In the genomic region with DNA sequence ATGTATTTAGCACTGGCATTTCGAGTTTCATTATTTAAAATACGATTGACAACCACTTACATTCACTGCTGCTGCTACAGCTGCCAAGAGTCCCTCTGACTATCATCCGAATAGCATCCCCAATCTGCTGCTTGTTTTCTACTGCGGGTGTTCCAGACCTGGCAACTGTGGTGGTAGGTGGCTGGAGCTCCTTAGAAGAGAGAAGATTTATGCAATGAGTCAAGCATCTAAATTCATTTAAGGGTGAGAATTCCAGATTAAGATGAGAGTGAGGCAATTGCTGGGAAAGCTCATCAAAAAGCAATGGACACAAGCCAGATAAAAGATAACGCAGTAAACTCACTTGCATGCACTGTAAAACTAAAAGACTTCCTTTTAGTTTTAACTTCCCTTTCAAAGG, we compare ENCODE assay signal across 15 cellular contexts. TPM values are rescaled to one million over a fixed set of nuclear protein-coding genes. Genes with fewer than 3 reads are reported as not detected.
DNase-seq lines count a peak whose midpoint lies in the region; TF ChIP-seq lines count a peak whose summit lies in the region.
"Had no signal": no experiment of that assay in that cellular context is flagged by ENCODE, and none has a peak within 500 bp of the region (broad histone marks: within the 10 kb centered on the region; RNA-seq: fewer than 3 reads in every experiment).

No MANE protein-coding gene starts in this region.

- no peak overlapping the region for H3K27ac Mint-ChIP-seq in immature natural killer cell

- peaks cover 0 to 11% (median 8%) of the 10 kb centered on the region in 3 donors for H3K36me3 Mint-ChIP-seq in immature natural killer cell

- H3K4me3 Mint-ChIP-seq in immature natural killer cell, result no peak overlapping the region

- intact Hi-C loops in ascending aorta (cut with DNase I) (loop anchor here (5.0 to 10.0 kb wide), 4 partner anchors 51 to 471 kb away; no protein-coding TSS in a partner anchor), posterior cingulate gyrus (cut with DNase I) (no loop called here)

- H3K9me3 Mint-ChIP-seq in immature natural killer cell, result no peaks in the 10 kb centered on the region

- H3K27me3 Mint-ChIP-seq in immature natural killer cell (ENCODE audit: low read depth in 3 of 3), result peaks cover 12 to 17% (median 13%) of the 10 kb centered on the region in 3 donors

- peak overlapping the region; percentile 28 to 32 for H3K27ac ChIP-seq in ascending aorta
- H3K27ac ChIP-seq: C4-2B, SK-N-MC had no signal

- DNase-seq in AG10803 (ENCODE audit: low read depth) (no peak), ascending aorta (ENCODE audit: low spot score in 2 of 2) (no peak), fibroblast of the aortic adventitia (ENCODE audit: low read depth) (peak; percentile 65), posterior cingulate gyrus (peak in 6 of 10 donors; percentile 12 to 83 (median 64)), OCI-M2 (lab: John Stamatoyannopoulos, UW; ENCODE audit: unreplicated experiment) (no peak), NCI-H146 (lab: John Stamatoyannopoulos, UW) (no peak), immature natural killer cell (no peak)
- no peak for DNase-seq in stimulated activated CD4-positive, alpha-beta T cell treated with anti-CD3 and anti-CD28 coated beads, Interleukin-1b, Interleukin-23, amount 100 ng/mL, for 48 hours
- DNase-seq: GF-D8, left colon had no signal

- no peaks in the 10 kb centered on the region for H3K9me3 ChIP-seq in ascending aorta

- peaks cover 12 to 49% of the 10 kb centered on the region in 2 donors for H3K36me3 ChIP-seq in ascending aorta

- peaks cover 0 to 23% of the 10 kb centered on the region in 2 donors for H3K4me1 ChIP-seq in ascending aorta

- TF ChIP-seq CTCF in AG10803 (conservative IDR thresholded peaks at IDR 0.05; ENCODE audit: low read length), result no peak
- TF ChIP-seq CTCF in ascending aorta (IDR thresholded peaks at IDR 0.05), result no peak
- TF ChIP-seq CTCF in fibroblast of the aortic adventitia (IDR thresholded peaks at IDR 0.05; ENCODE audit: insufficient read depth, low read length), result no peak

- peaks cover 13 to 20% of the 10 kb centered on the region in 2 donors for H3K4me1 Mint-ChIP-seq in immature natural killer cell

- no peaks in the 10 kb centered on the region for H3K27me3 ChIP-seq in ascending aorta

- H3K4me3 ChIP-seq in AG10803 (ENCODE audit: low read length) (peak overlapping the region; percentile 10; the same call in 1 of the 2 replicates), ascending aorta (peak overlapping the region; percentile 13 to 83), fibroblast of the aortic adventitia (ENCODE audit: low read depth, low read length) (peak overlapping the region; percentile 83)
- H3K4me3 ChIP-seq: SK-N-MC had no signal

RNA-seq across cellular contexts. Expression of a gene that starts 3.9 kb away (rescaled TPM):
- total RNA-seq in ascending aorta, result 69.1 TPM
- total RNA-seq in fibroblast of the aortic adventitia (ENCODE audit: low replicate concordance), result 400 and 1,041 TPM in 2 replicates
- polyA plus RNA-seq in immature natural killer cell, result 1 to 10 TPM; 4.0 to 6.4 (median 5.0) TPM

RNA-seq across cellular contexts. Expression of a gene that starts 35.3 kb away (rescaled TPM):
- total RNA-seq in ascending aorta (not detected), fibroblast of the aortic adventitia (ENCODE audit: low replicate concordance) (not detected in 2 replicates)
- polyA plus RNA-seq in immature natural killer cell, result 1 to 10 TPM; 1.0 to 5.7 (median 2.9) TPM
- total RNA-seq: bronchial epithelial cell, frontal cortex, NCI-H460 had no signal

Comparison
In these comparisons a context has a peak if more than half of its experiments do, and no peak if none do; other contexts are left out.
1. DNase-seq: peak in fibroblast of the aortic adventitia (single experiment) and posterior cingulate gyrus (6 of 10); none in AG10803 (single experiment), ascending aorta (0 of 2), OCI-M2 (single experiment), stimulated activated CD4-positive, alpha-beta T cell treated with anti-CD3 and anti-CD28 coated beads, Interleukin-1b, Interleukin-23, amount 100 ng/mL, for 48 hours (single experiment), NCI-H146 (single experiment) and immature natural killer cell (0 of 3).
2. H3K4me3 ChIP-seq: peak in every context shown above with its lines; median percentile 83 in fibroblast of the aortic adventitia; 48 in ascending aorta; 10 in AG10803.